ENCODE assay signal across 17 cellular contexts in genomic region chr11:111561306-111561705, GRCh38. TPM values are rescaled to one million over a fixed set of nuclear protein-coding genes. Genes with fewer than 3 reads are reported as not detected.
A peak's percentile ranks its signal among the peaks of the same experiment; 100 is the strongest.
DNase-seq lines count a peak whose midpoint lies in the region; FAIRE-seq and TF ChIP-seq lines count a peak whose summit lies in the region.
"Had no signal": no experiment of that assay in that cellular context is flagged by ENCODE, and none has a peak within 500 bp of the region (broad histone marks: within the 10 kb centered on the region; RNA-seq: fewer than 3 reads in every experiment).

No MANE protein-coding gene starts in this region.

- no peaks in the 10 kb centered on the region for H4K20me1 ChIP-seq in mammary epithelial cell (ENCODE audit: insufficient read depth, low read length)
- H4K20me1 ChIP-seq in osteoblast (ENCODE audit: insufficient read depth, low read length): no peaks in the 10 kb centered on the region

- no peaks in the 10 kb centered on the region for H3K36me3 ChIP-seq in HUES64 (ENCODE audit: insufficient read depth, low read length)
- H3K36me3 ChIP-seq in mammary epithelial cell (ENCODE audit: insufficient read depth, low read length): no peaks in the 10 kb centered on the region
- peaks cover 29% of the 10 kb centered on the region for H3K36me3 ChIP-seq in osteoblast (ENCODE audit: insufficient read depth, low read length)

- peaks cover 12% of the 10 kb centered on the region for H3K9me3 Mint-ChIP-seq in nephron progenitor cell
- H3K9me3 Mint-ChIP-seq: CD4-positive, alpha-beta T cell had no signal

- H2AFZ ChIP-seq in mammary epithelial cell (ENCODE audit: low read depth, low read length) (no peak overlapping the region), osteoblast (ENCODE audit: low read length) (no peak overlapping the region)

- H3K27ac Mint-ChIP-seq in nephron progenitor cell: no peak overlapping the region
- H3K27ac Mint-ChIP-seq: CD4-positive, alpha-beta T cell had no signal

- no peak overlapping the region for H3K4me3 Mint-ChIP-seq in nephron progenitor cell
- H3K4me3 Mint-ChIP-seq: CD4-positive, alpha-beta T cell had no signal

- no peaks in the 10 kb centered on the region for H3K27me3 ChIP-seq in AG04450 (ENCODE audit: control insufficient read depth, insufficient read depth, low read length)
- no peaks in the 10 kb centered on the region for H3K27me3 ChIP-seq in HUES64 (ENCODE audit: insufficient read depth, low read length)
- H3K27me3 ChIP-seq in mammary epithelial cell (ENCODE audit: insufficient read depth, low read length): no peaks in the 10 kb centered on the region
- no peaks in the 10 kb centered on the region for H3K27me3 ChIP-seq in osteoblast (ENCODE audit: insufficient read depth, low read length)

- H3K4me1 Mint-ChIP-seq in nephron progenitor cell: peaks cover 9% of the 10 kb centered on the region

- H3K27ac ChIP-seq in AG04450 (ENCODE audit: low read depth, low read length): peak overlapping the region; percentile 59
- H3K27ac ChIP-seq in HUES64 (ENCODE audit: low read depth, low read length): peak overlapping the region; percentile 10; the same call in 1 of the 2 replicates
- peak overlapping the region; percentile 41 for H3K27ac ChIP-seq in mammary epithelial cell (ENCODE audit: insufficient read depth, low read depth, low read length)
- H3K27ac ChIP-seq in osteoblast (ENCODE audit: low read depth, low read length): peak overlapping the region; percentile 70

- H3K79me2 ChIP-seq in mammary epithelial cell (ENCODE audit: insufficient read depth, low read length) (no peaks in the 10 kb centered on the region), osteoblast (ENCODE audit: insufficient read depth, low read length) (no peaks in the 10 kb centered on the region)

- peaks cover 7% of the 10 kb centered on the region for H3K36me3 Mint-ChIP-seq in nephron progenitor cell (ENCODE audit: low read depth)

- no peak overlapping the region for H3K9ac ChIP-seq in HUES64 (ENCODE audit: low read depth, low read length)
- H3K9ac ChIP-seq in mammary epithelial cell (ENCODE audit: insufficient read depth, low read length): no peak overlapping the region

- dilution Hi-C loops in mammary epithelial cell (cut with HindIII; ENCODE audit: low sequenced_read_pairs): loop anchor here (5.0 kb wide), 1 partner anchor 99 kb away; no protein-coding TSS in a partner anchor

- BruUV-seq in mammary epithelial cell (replicated peaks; lab: Mats Ljungman, UMichigan): no TSS peak

- H3K4me2 ChIP-seq in mammary epithelial cell (ENCODE audit: insufficient read depth, low read depth, low read length): no peak overlapping the region
- H3K4me2 ChIP-seq in osteoblast (ENCODE audit: insufficient read depth, low read length): peak overlapping the region; percentile 22

- no peak for TF ChIP-seq POLR2A in H54 (IDR thresholded peaks at IDR 0.05; ENCODE audit: low read depth, low read length)

- in situ Hi-C loops in mammary epithelial cell (cut with MboI; ENCODE audit: low sequenced_read_pairs in 2 of 2): loop anchor here (10.0 to 25.0 kb wide), 3 partner anchors 107 to 283 kb away; partner anchors contain the start of gene POU2AF3 (in 1 of the 2)

- peaks cover under 1% of the 10 kb centered on the region; the same call in 1 of the 2 replicates for H3K9me3 ChIP-seq in AG04450 (ENCODE audit: control insufficient read depth, insufficient read depth, low read length)
- H3K9me3 ChIP-seq in HUES64 (ENCODE audit: insufficient read depth, low read depth, low read length): peaks cover 7% of the 10 kb centered on the region; the same call in 1 of the 2 replicates
- H3K9me3 ChIP-seq in mammary epithelial cell (replicated peaks; ENCODE audit: insufficient read depth, low read length): no peaks in the 10 kb centered on the region
- no peaks in the 10 kb centered on the region for H3K9me3 ChIP-seq in osteoblast (ENCODE audit: low read depth, low read length)

- H3K4me3 ChIP-seq in AG04450 (ENCODE audit: low read depth, low read length): no peak overlapping the region
- no peak overlapping the region for H3K4me3 ChIP-seq in HUES64 (ENCODE audit: low read length)
- H3K4me3 ChIP-seq in mammary epithelial cell (replicated peaks in 1 of 3; ENCODE audit: insufficient read depth in 1 of 3, low read depth in 2 of 3, low read length in 3 of 3): no peak overlapping the region
- H3K4me3 ChIP-seq in osteoblast (ENCODE audit: insufficient read depth, low read length): no peak overlapping the region

- no peak for TF ChIP-seq CTCF in AG04450 (IDR thresholded peaks at IDR 0.05; ENCODE audit: low read depth, low read length)
- no peak for TF ChIP-seq CTCF in mammary epithelial cell (conservative IDR thresholded peaks at IDR 0.05 in 1 of 2, IDR thresholded peaks at IDR 0.05 in 1 of 2; ENCODE audit: extremely low read depth in 1 of 2, insufficient read depth in 1 of 2, low read depth in 1 of 2, low read length in 2 of 2)
- no peak for TF ChIP-seq CTCF in osteoblast (IDR thresholded peaks at IDR 0.05; ENCODE audit: extremely low read depth, low read depth, low read length)
- no peak for TF ChIP-seq CTCF in nephron progenitor cell (IDR thresholded peaks at IDR 0.05)

- FAIRE-seq in H54 (lab: Jason Lieb, UNC): no peak

- H3K4me1 ChIP-seq in HUES64 (ENCODE audit: insufficient read depth, low read length) (peaks cover 25% of the 10 kb centered on the region), mammary epithelial cell (ENCODE audit: insufficient read depth, low read length) (peaks cover 17% of the 10 kb centered on the region), osteoblast (ENCODE audit: insufficient read depth, low read length) (peaks cover 40% of the 10 kb centered on the region)

- POLR2A ChIA-PET in AG04450 (lab: Yijun Ruan, JAX): interaction anchor here (0.5 to 1.1 kb wide), 2 partner anchors 20 to 168 kb away, joined by 3 to 4 read pairs; no protein-coding TSS in a partner anchor

- peaks cover 4% of the 10 kb centered on the region for H3K27me3 Mint-ChIP-seq in nephron progenitor cell (ENCODE audit: low read depth, poor library complexity)
- H3K27me3 Mint-ChIP-seq: CD4-positive, alpha-beta T cell had no signal

- DNase-seq in AG04450 (ENCODE audit: low read depth, low spot score) (no peak), mammary epithelial cell (no peak), osteoblast (ENCODE audit: insufficient read length, low spot score, missing footprints) (no peak), HPDE6-E6E7 (ENCODE audit: extremely low spot score) (no peak), NCI-H2029 treated with DMSO at 0.1 percent for 48 hours (lab: John Stamatoyannopoulos, UW) (no peak), H54 (ENCODE audit: insufficient read length, low spot score) (no peak), nephron progenitor cell (no peak)
- DNase-seq: CD4-positive, alpha-beta T cell; DND-41; GF-D8; GOT3; NCI-H146; NCI-H69; NK-92 treated with Interleukin-12 subunit alpha and Interleukin-12 subunit beta, amount 100 ng/mL, for 24 hours; OCI-M1 had no signal

- CTCF ChIA-PET in AG04450 (lab: Charles Lee): interaction anchor here (1.1 to 4.2 kb wide), 5 partner anchors 43 to 215 kb away, joined by 3 to 20 read pairs (median 4); no protein-coding TSS in a partner anchor
- CTCF ChIA-PET in mammary epithelial cell (lab: Charles Lee; ENCODE audit: low non-redundant PET): interaction anchor here (0.6 kb wide), 1 partner anchor 25 kb away, joined by 4 read pairs; no protein-coding TSS in a partner anchor

- intact Hi-C loops in mammary epithelial cell (cut with micrococcal nuclease): no loop called here

- WGBS in HUES64: 88% methylated on average over 3 of the region's 3 CpGs
- 93% methylated on average over 3 of the region's 3 CpGs for WGBS in mammary epithelial cell (ENCODE audit: low coverage, missing lambda C conversion rate)

RNA-seq across cellular contexts. Expression of gene LAYN, which starts 20.8 kb away (rescaled TPM):
- 110 and 119 TPM in 2 replicates for polyA plus RNA-seq in AG04450 (2011; rRNA removed)
- 92.3 and 108 TPM in 2 replicates for polyA minus RNA-seq in AG04450 (2011; rRNA and poly(A)+ RNA removed)
- polyA plus RNA-seq in HUES64 (2013, experiment 1 of 2): 2.0 TPM
- 2.0 TPM for polyA plus RNA-seq in HUES64 (2013, experiment 2 of 2)
- total RNA-seq in mammary epithelial cell: 10 to 100 TPM in 1 of 2 donors, under 1 TPM in 1; 0.56 to 16.5 TPM
- 6.0 TPM for polyA plus RNA-seq in mammary epithelial cell
- 15.6 TPM for polyA minus RNA-seq in mammary epithelial cell
- 81.8 and 94.0 TPM in 2 replicates for total RNA-seq in osteoblast

RNA-seq across cellular contexts. Expression of gene SIK2, which starts 40.9 kb away (rescaled TPM):
- 23.3 and 23.4 TPM in 2 replicates for polyA plus RNA-seq in AG04450 (2011; rRNA removed)
- 33.5 and 38.3 TPM in 2 replicates for polyA minus RNA-seq in AG04450 (2011; rRNA and poly(A)+ RNA removed)
- polyA plus RNA-seq in HUES64 (2013, experiment 1 of 2): 7.6 TPM
- polyA plus RNA-seq in HUES64 (2013, experiment 2 of 2): 8.6 TPM
- total RNA-seq in mammary epithelial cell: 10 to 100 TPM; 15.9 to 17.0 TPM
- polyA plus RNA-seq in mammary epithelial cell: 13.7 TPM
- 24.2 TPM for polyA minus RNA-seq in mammary epithelial cell
- total RNA-seq in osteoblast: 17.7 and 18.3 TPM in 2 replicates

RNA-seq across cellular contexts. Expression of gene HOATZ, which starts 46.7 kb away (rescaled TPM):
- 0.24 and 0.31 TPM in 2 replicates for polyA plus RNA-seq in AG04450 (2011; rRNA removed)
- polyA minus RNA-seq in AG04450 (2011; rRNA and poly(A)+ RNA removed): not detected in 2 replicates
- not detected for polyA plus RNA-seq in HUES64 (2013, experiment 1 of 2)
- not detected for polyA plus RNA-seq in HUES64 (2013, experiment 2 of 2)
- not detected for total RNA-seq in mammary epithelial cell
- polyA plus RNA-seq in mammary epithelial cell: not detected
- polyA minus RNA-seq in mammary epithelial cell: not detected
- total RNA-seq in osteoblast: not detected in 2 replicates
- total RNA-seq: CD4-positive, alpha-beta T cell had no signal

RNA-seq across cellular contexts. Expression of gene BTG4, which starts 49.1 kb away (rescaled TPM):
- polyA plus RNA-seq in AG04450 (2011; rRNA removed): not detected in 2 replicates
- polyA minus RNA-seq in AG04450 (2011; rRNA and poly(A)+ RNA removed): not detected in 2 replicates
- polyA plus RNA-seq in HUES64 (2013, experiment 1 of 2): not detected
- polyA plus RNA-seq in HUES64 (2013, experiment 2 of 2): not detected
- not detected for total RNA-seq in mammary epithelial cell
- 0.23 TPM for polyA plus RNA-seq in mammary epithelial cell
- polyA minus RNA-seq in mammary epithelial cell: not detected
- total RNA-seq in osteoblast: 0.29 TPM in 1 of 2 replicates, not detected in the other
- total RNA-seq: A673; CD4-positive, alpha-beta T cell had no signal

Comparison
In these comparisons a context has a peak if more than half of its experiments do, and no peak if none do; other contexts are left out.
1. H3K27ac ChIP-seq: peak in every context shown above with its lines; median percentile 70 in osteoblast; 59 in AG04450; 41 in mammary epithelial cell; 10 in HUES64.